6 cellular contexts compared by ENCODE assay signal in genomic region chr6:153411249-153411648, GRCh38.
"Had no signal": no experiment of that assay in that cellular context is flagged by ENCODE, and none has a peak within 500 bp of the region (broad histone marks: within the 10 kb centered on the region; RNA-seq: fewer than 3 reads in every experiment).

No MANE protein-coding gene starts in this region.

- FAIRE-seq: H54, HTR-8/SVneo had no signal

- ATAC-seq: GM23338 had no signal

- H3K4me2 ChIP-seq: GM23338 had no signal

- H3K36me3 Mint-ChIP-seq: IgD-negative memory B cell had no signal

- DNase-seq: H9, HCEC 1CT had no signal

- H3K4me3 ChIP-seq: GM23338 had no signal

- H3K27me3 Mint-ChIP-seq: IgD-negative memory B cell had no signal

- H2AFZ ChIP-seq: GM23338 had no signal

- H3K4me3 Mint-ChIP-seq: GM23338, H9, IgD-negative memory B cell had no signal

- H3K27ac Mint-ChIP-seq: GM23338, H9, IgD-negative memory B cell had no signal
